In the genomic region with DNA sequence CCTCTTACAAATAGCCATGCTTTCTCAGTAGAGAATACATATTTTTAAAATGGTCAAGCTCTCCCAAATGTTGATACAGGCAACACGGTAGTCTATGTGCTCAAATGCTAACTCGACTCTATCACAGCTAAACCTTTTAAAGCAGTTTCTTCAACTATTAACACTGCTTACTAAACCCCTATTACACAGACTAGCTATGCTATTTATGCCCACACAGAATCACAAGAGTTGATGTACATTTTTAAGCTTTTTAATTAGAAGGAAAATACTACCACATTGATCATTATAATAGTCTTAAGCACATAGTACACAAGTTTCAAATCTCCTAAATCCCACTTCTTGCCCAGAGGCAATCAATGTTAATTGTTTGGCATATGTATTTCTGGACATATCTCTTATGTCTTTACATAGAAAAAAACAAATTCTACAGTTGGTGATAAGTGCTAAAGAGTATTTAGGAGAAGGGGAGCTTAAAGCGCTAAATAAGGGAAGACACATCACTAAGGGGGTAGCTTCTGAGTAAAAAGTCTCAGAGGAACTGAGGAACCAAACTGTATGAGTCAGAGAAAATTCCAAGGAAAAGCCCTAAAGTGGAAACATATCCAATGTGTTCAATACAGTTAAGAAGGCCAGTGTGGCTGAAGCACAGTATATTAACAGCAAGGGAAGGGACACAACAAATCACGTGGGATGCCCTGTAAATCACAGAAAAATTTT, we compare ENCODE assay signal across 11 cellular contexts. TPM values are rescaled to one million over a fixed set of nuclear protein-coding genes. Genes with fewer than 3 reads are reported as not detected.
DNase-seq lines count a peak whose midpoint lies in the region; ATAC-seq lines count a peak whose summit lies in the region.
"Had no signal": no experiment of that assay in that cellular context is flagged by ENCODE, and none has a peak within 500 bp of the region (broad histone marks: within the 10 kb centered on the region; RNA-seq: fewer than 3 reads in every experiment).

No MANE protein-coding gene starts in this region.

- peaks cover 74% of the 10 kb centered on the region for H3K36me3 Mint-ChIP-seq in activated CD8-positive, alpha-beta T cell treated with anti-CD3 and anti-CD28 coated beads, Interleukin-2, amount 10 ng/mL, durations not matched to agents 7 days and 5 days (ENCODE audit: low read depth)

- no peaks in the 10 kb centered on the region for H3K27me3 Mint-ChIP-seq in activated CD8-positive, alpha-beta T cell treated with anti-CD3 and anti-CD28 coated beads, Interleukin-2, amount 10 ng/mL, durations not matched to agents 7 days and 5 days (ENCODE audit: low read depth)

- intact Hi-C loops in left colon (cut with DNase I, micrococcal nuclease), result no loop called here

- POLR2A ChIA-PET in activated CD8-positive, alpha-beta T cell treated with anti-CD3 and anti-CD28 coated beads, Interleukin-2, amount 10 ng/mL, durations not matched to agents 7 days and 5 days (lab: Charles Lee), result interaction anchor here (0.6 to 3.8 kb wide), 7 partner anchors 9 to 129 kb away, joined by 3 to 21 read pairs (median 4); a partner anchor contains a TSS

- H3K27ac Mint-ChIP-seq in activated CD8-positive, alpha-beta T cell treated with anti-CD3 and anti-CD28 coated beads, Interleukin-2, amount 10 ng/mL, durations not matched to agents 7 days and 5 days, result peak overlapping the region; percentile 9

- CTCF ChIA-PET in activated CD8-positive, alpha-beta T cell treated with anti-CD3 and anti-CD28 coated beads, Interleukin-2, amount 10 ng/mL, durations not matched to agents 7 days and 5 days (lab: Charles Lee), result interaction anchor here (1.3 to 6.4 kb wide), 4 partner anchors 9 to 18 kb away, joined by 4 to 37 read pairs (median 9); no protein-coding TSS in a partner anchor

- peak; percentile 12 for DNase-seq in AG08395 (ENCODE audit: low spot score)
- peak; percentile 26 for DNase-seq in GM03348 (ENCODE audit: low spot score)
- DNase-seq in activated CD8-positive, alpha-beta T cell treated with anti-CD3 and anti-CD28 coated beads, Interleukin-2, amount 10 ng/mL, durations not matched to agents 7 days and 5 days, result no peak
- no peak for DNase-seq in left colon
- DNase-seq in HUDEP-2 (lab: John Stamatoyannopoulos, UW; ENCODE audit: unreplicated experiment in 76 of 76), result no peak
- no peak for DNase-seq in NCI-H2196 (lab: John Stamatoyannopoulos, UW; ENCODE audit: unreplicated experiment)
- DNase-seq: DMS 273 treated with DMSO at 0.1 percent for 48 hours; NCI-H226; stimulated activated CD8-positive, alpha-beta memory T cell treated with anti-CD3 and anti-CD28 coated beads, Interleukin-4, amount 100 ng/mL, for 48 hours had no signal

- no peak overlapping the region for H3K4me3 Mint-ChIP-seq in activated CD8-positive, alpha-beta T cell treated with anti-CD3 and anti-CD28 coated beads, Interleukin-2, amount 10 ng/mL, durations not matched to agents 7 days and 5 days

- ATAC-seq in activated CD8-positive, alpha-beta T cell treated with anti-CD3 and anti-CD28 coated beads, Interleukin-2, amount 10 ng/mL, durations not matched to agents 7 days and 5 days, result no peak
- ATAC-seq in left colon (peak; percentile 6), GM18517 (IDR thresholded peaks at IDR 0.05; ENCODE audit: unreplicated experiment) (no peak), HG02571 (IDR thresholded peaks at IDR 0.05; ENCODE audit: unreplicated experiment) (no peak)

- H3K4me1 Mint-ChIP-seq in activated CD8-positive, alpha-beta T cell treated with anti-CD3 and anti-CD28 coated beads, Interleukin-2, amount 10 ng/mL, durations not matched to agents 7 days and 5 days (ENCODE audit: low read depth), result peaks cover 62% of the 10 kb centered on the region

- H3K9me3 Mint-ChIP-seq in activated CD8-positive, alpha-beta T cell treated with anti-CD3 and anti-CD28 coated beads, Interleukin-2, amount 10 ng/mL, durations not matched to agents 7 days and 5 days (ENCODE audit: insufficient read depth), result no peaks in the 10 kb centered on the region

RNA-seq across cellular contexts. Expression of a gene that starts 13.7 kb away (rescaled TPM):
- total RNA-seq in activated CD8-positive, alpha-beta T cell treated with anti-CD3 and anti-CD28 coated beads, Interleukin-2, amount 10 ng/mL, durations not matched to agents 7 days and 5 days, result 100 to 1,000 TPM; 768 to 782 TPM
- total RNA-seq in left colon, result 100 to 1,000 TPM; 251 to 271 TPM

RNA-seq across cellular contexts. Expression of a gene that starts 24.3 kb away (rescaled TPM):
- total RNA-seq in activated CD8-positive, alpha-beta T cell treated with anti-CD3 and anti-CD28 coated beads, Interleukin-2, amount 10 ng/mL, durations not matched to agents 7 days and 5 days, result not detected
- total RNA-seq in left colon, result under 1 TPM in 1 of 2 donors, not detected in 1; 0.17 TPM

Comparison
In these comparisons a context has a peak if more than half of its experiments do, and no peak if none do; other contexts are left out.
1. DNase-seq: peak in AG08395 (single experiment) and GM03348 (single experiment); none in activated CD8-positive, alpha-beta T cell treated with anti-CD3 and anti-CD28 coated beads, Interleukin-2, amount 10 ng/mL, durations not matched to agents 7 days and 5 days (single experiment), left colon (0 of 2), HUDEP-2 (0 of 76) and NCI-H2196 (single experiment).